In the genomic region with DNA sequence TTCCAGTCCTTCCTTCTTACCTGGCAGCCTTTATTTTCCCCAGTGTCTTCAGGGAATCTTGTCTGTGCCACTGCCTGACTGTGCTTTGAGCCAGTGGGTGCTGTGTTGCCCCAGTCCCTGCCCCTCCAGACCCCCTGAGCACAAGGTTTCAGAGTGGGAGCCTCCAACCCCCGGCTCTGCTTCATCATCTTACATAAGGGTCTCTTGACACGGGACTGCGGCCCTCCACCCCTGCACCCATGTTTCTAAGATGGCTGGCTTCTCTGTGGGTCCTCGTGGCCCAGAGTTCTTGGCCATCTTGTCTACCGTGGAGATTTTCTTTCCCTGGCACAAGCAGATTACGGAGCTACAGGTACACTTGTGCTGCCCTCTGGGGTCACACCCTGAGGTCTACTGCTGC, we compare ENCODE assay signal across 1 cellular context.
TF ChIP-seq lines count a peak whose summit lies in the region.

No MANE protein-coding gene starts in this region.

TF ChIP-seq in GM23338, 12 proteins besides CTCF, POLR2A, EP300 and RAD21 (continued from another document):
- TF ChIP-seq, protein P1, sequence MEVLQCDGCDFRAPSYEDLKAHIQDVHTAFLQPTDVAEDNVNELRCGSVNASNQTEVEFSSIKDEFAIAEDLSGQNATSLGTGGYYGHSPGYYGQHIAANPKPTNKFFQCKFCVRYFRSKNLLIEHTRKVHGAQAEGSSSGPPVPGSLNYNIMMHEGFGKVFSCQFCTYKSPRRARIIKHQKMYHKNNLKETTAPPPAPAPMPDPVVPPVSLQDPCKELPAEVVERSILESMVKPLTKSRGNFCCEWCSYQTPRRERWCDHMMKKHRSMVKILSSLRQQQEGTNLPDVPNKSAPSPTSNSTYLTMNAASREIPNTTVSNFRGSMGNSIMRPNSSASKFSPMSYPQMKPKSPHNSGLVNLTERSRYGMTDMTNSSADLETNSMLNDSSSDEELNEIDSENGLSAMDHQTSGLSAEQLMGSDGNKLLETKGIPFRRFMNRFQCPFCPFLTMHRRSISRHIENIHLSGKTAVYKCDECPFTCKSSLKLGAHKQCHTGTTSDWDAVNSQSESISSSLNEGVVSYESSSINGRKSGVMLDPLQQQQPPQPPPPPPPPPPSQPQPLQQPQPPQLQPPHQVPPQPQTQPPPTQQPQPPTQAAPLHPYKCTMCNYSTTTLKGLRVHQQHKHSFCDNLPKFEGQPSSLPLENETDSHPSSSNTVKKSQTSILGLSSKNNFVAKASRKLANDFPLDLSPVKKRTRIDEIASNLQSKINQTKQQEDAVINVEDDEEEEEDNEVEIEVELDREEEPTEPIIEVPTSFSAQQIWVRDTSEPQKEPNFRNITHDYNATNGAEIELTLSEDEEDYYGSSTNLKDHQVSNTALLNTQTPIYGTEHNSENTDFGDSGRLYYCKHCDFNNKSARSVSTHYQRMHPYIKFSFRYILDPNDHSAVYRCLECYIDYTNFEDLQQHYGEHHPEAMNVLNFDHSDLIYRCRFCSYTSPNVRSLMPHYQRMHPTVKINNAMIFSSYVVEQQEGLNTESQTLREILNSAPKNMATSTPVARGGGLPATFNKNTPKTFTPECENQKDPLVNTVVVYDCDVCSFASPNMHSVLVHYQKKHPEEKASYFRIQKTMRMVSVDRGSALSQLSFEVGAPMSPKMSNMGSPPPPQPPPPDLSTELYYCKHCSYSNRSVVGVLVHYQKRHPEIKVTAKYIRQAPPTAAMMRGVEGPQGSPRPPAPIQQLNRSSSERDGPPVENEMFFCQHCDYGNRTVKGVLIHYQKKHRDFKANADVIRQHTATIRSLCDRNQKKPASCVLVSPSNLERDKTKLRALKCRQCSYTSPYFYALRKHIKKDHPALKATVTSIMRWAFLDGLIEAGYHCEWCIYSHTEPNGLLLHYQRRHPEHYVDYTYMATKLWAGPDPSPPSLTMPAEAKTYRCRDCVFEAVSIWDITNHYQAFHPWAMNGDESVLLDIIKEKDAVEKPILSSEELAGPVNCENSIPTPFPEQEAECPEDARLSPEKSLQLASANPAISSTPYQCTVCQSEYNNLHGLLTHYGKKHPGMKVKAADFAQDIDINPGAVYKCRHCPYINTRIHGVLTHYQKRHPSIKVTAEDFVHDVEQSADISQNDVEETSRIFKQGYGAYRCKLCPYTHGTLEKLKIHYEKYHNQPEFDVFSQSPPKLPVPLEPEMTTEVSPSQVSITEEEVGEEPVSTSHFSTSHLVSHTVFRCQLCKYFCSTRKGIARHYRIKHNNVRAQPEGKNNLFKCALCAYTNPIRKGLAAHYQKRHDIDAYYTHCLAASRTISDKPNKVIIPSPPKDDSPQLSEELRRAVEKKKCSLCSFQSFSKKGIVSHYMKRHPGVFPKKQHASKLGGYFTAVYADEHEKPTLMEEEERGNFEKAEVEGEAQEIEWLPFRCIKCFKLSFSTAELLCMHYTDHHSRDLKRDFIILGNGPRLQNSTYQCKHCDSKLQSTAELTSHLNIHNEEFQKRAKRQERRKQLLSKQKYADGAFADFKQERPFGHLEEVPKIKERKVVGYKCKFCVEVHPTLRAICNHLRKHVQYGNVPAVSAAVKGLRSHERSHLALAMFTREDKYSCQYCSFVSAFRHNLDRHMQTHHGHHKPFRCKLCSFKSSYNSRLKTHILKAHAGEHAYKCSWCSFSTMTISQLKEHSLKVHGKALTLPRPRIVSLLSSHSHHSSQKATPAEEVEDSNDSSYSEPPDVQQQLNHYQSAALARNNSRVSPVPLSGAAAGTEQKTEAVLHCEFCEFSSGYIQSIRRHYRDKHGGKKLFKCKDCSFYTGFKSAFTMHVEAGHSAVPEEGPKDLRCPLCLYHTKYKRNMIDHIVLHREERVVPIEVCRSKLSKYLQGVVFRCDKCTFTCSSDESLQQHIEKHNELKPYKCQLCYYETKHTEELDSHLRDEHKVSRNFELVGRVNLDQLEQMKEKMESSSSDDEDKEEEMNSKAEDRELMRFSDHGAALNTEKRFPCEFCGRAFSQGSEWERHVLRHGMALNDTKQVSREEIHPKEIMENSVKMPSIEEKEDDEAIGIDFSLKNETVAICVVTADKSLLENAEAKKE (CRISPR knock-in tag; IDR thresholded peaks at IDR 0.05), result no peak
- no peak for TF ChIP-seq STAT1 (IDR thresholded peaks at IDR 0.05; ENCODE audit: unreplicated experiment)
- TF ChIP-seq POLR2AphosphoS5 (IDR thresholded peaks at IDR 0.05; ENCODE audit: low read depth), result no peak
